In genomic region chr2:38598200-38598990, GRCh38 we compare ENCODE assay signal across 9 cellular contexts. TPM values are rescaled to one million over a fixed set of nuclear protein-coding genes. Genes with fewer than 3 reads are reported as not detected.
DNase-seq lines count a peak whose midpoint lies in the region; ATAC-seq and TF ChIP-seq lines count a peak whose summit lies in the region.
"Had no signal": no experiment of that assay in that cellular context is flagged by ENCODE, and none has a peak within 500 bp of the region (broad histone marks: within the 10 kb centered on the region; RNA-seq: fewer than 3 reads in every experiment).

No MANE protein-coding gene starts in this region.

- no peak for ATAC-seq in HG03521 (IDR thresholded peaks at IDR 0.05; ENCODE audit: unreplicated experiment)

- H3K36me3 ChIP-seq in ES-I3 (ENCODE audit: insufficient read depth, low read length) (no peaks in the 10 kb centered on the region), Loucy (ENCODE audit: insufficient read depth, low read length) (no peaks in the 10 kb centered on the region), parathyroid adenoma (ENCODE audit: control insufficient read depth, insufficient read depth, low read length) (no peaks in the 10 kb centered on the region), Caco-2 (ENCODE audit: control insufficient read depth, insufficient read depth, low read length) (no peaks in the 10 kb centered on the region)

- H3K9ac ChIP-seq in ES-I3 (ENCODE audit: low read depth, low read length) (peak overlapping the region; percentile 11; the same call in 1 of the 2 replicates), Loucy (ENCODE audit: low read depth, low read length, poor library complexity, severe bottlenecking) (peak overlapping the region; percentile 86), parathyroid adenoma (no peak overlapping the region)

- CTCF ChIA-PET in Caco-2 (lab: Charles Lee): interaction anchor here (4.8 kb wide), 1 partner anchor 17 kb away, joined by 21 read pairs; no protein-coding TSS in a partner anchor

- peaks cover 65% of the 10 kb centered on the region for H4K20me1 ChIP-seq in Loucy (ENCODE audit: insufficient read depth, low read length, poor library complexity, severe bottlenecking)

- H3K4me2 ChIP-seq in Loucy (ENCODE audit: low read depth, low read length, poor library complexity, severe bottlenecking) (peak overlapping the region; percentile 83), parathyroid adenoma (ENCODE audit: low read length) (peak overlapping the region; percentile 25)

- TF ChIP-seq CTCF in Loucy (conservative IDR thresholded peaks at IDR 0.05; ENCODE audit: low read length): no peak
- no peak for TF ChIP-seq CTCF in chondrocyte (IDR thresholded peaks at IDR 0.05)
- TF ChIP-seq CTCF in parathyroid adenoma (IDR thresholded peaks at IDR 0.05): no peak
- no peak for TF ChIP-seq CTCF in Caco-2 (IDR thresholded peaks at IDR 0.05; ENCODE audit: insufficient read depth in 1 of 2, low read depth in 1 of 2, low read length in 1 of 2, severe bottlenecking in 1 of 2, unreplicated experiment in 1 of 2)

- no peak overlapping the region for H3K27ac ChIP-seq in parathyroid adenoma

- BruUV-seq in Caco-2 (replicated peaks; lab: Mats Ljungman, UMichigan): no TSS peak

- H3F3A ChIP-seq in Loucy (ENCODE audit: low read depth): peaks cover 3% of the 10 kb centered on the region

- H3K4me3 ChIP-seq in Loucy (ENCODE audit: low read length, poor library complexity, severe bottlenecking): peak overlapping the region; percentile 90
- no peak overlapping the region for H3K4me3 ChIP-seq in parathyroid adenoma (ENCODE audit: low read depth, low read length)
- no peak overlapping the region for H3K4me3 ChIP-seq in Caco-2 (ENCODE audit: low read depth, low read length)

- H3K79me2 ChIP-seq in Loucy (ENCODE audit: insufficient read depth, low read length) (peaks cover 91% of the 10 kb centered on the region), parathyroid adenoma (peaks cover 48% of the 10 kb centered on the region)

- H2AFZ ChIP-seq in Loucy (ENCODE audit: low read length): no peak overlapping the region
- no peak overlapping the region for H2AFZ ChIP-seq in parathyroid adenoma

- H3K4me3 Mint-ChIP-seq in chondrocyte (ENCODE audit: unreplicated experiment): no peak overlapping the region
- no peak overlapping the region for H3K4me3 Mint-ChIP-seq in Caco-2 (ENCODE audit: unreplicated experiment)

- peak overlapping the region; percentile 98 for H3K27ac Mint-ChIP-seq in chondrocyte (ENCODE audit: unreplicated experiment)
- no peak overlapping the region for H3K27ac Mint-ChIP-seq in Caco-2 (ENCODE audit: unreplicated experiment)

- H3K27me3 Mint-ChIP-seq in chondrocyte (ENCODE audit: low read depth) (no peaks in the 10 kb centered on the region), Caco-2 (ENCODE audit: insufficient read depth, unreplicated experiment) (no peaks in the 10 kb centered on the region)

- H3K9me3 ChIP-seq in ES-I3 (ENCODE audit: control insufficient read depth, insufficient read depth, low read length) (no peaks in the 10 kb centered on the region), Loucy (ENCODE audit: insufficient read depth, low read depth, low read length) (no peaks in the 10 kb centered on the region), parathyroid adenoma (ENCODE audit: control insufficient read depth, low read length) (no peaks in the 10 kb centered on the region), Caco-2 (no peaks in the 10 kb centered on the region)

- no peaks in the 10 kb centered on the region for H3K36me3 Mint-ChIP-seq in chondrocyte (ENCODE audit: low read depth)
- peaks cover 15% of the 10 kb centered on the region for H3K36me3 Mint-ChIP-seq in Caco-2 (ENCODE audit: insufficient read depth, unreplicated experiment)

- H3K4me1 Mint-ChIP-seq in chondrocyte (ENCODE audit: low read depth) (peaks cover 53% of the 10 kb centered on the region), Caco-2 (ENCODE audit: low read depth, unreplicated experiment) (peaks cover 8% of the 10 kb centered on the region)

- H3K4me1 ChIP-seq in ES-I3 (ENCODE audit: insufficient read depth, low read length) (peaks cover 20% of the 10 kb centered on the region), Loucy (ENCODE audit: insufficient read depth, low read length, poor library complexity, severe bottlenecking) (peaks cover 56% of the 10 kb centered on the region), parathyroid adenoma (peaks cover 13% of the 10 kb centered on the region), Caco-2 (0 out of 2 replicates have a peak, but pooled peaks cover under 1% of the 10 kb centered on the region)

- DNase-seq in chondrocyte (ENCODE audit: low spot score) (no peak), foreskin melanocyte (no peak), Caco-2 (no peak), LoVo (ENCODE audit: low spot score) (no peak)
- DNase-seq: activated CD4-positive, alpha-beta T cell treated with anti-CD3 and anti-CD28 coated beads for 1 hour had no signal

- no peaks in the 10 kb centered on the region for H3K9me3 Mint-ChIP-seq in chondrocyte (ENCODE audit: low read depth)
- H3K9me3 Mint-ChIP-seq in Caco-2 (ENCODE audit: unreplicated experiment): no peaks in the 10 kb centered on the region

- POLR2A ChIA-PET in Caco-2 (lab: Charles Lee): interaction anchor here (0.7 kb wide), 1 partner anchor 153 kb away, joined by 4 read pairs; the partner anchor contains the start of gene SRSF7

- peaks cover 8% of the 10 kb centered on the region for H3K27me3 ChIP-seq in Loucy (ENCODE audit: insufficient read depth, low read length, poor library complexity, severe bottlenecking)
- H3K27me3 ChIP-seq in parathyroid adenoma (ENCODE audit: control insufficient read depth, insufficient read depth, low read length): no peaks in the 10 kb centered on the region
- H3K27me3 ChIP-seq in Caco-2 (replicated peaks; ENCODE audit: control insufficient read depth, insufficient read depth, low read length): no peaks in the 10 kb centered on the region

- no peaks in the 10 kb centered on the region for H3K9me2 ChIP-seq in Loucy (replicated peaks; ENCODE audit: low read depth, low read length)

- intact Hi-C loops in Caco-2 (cut with micrococcal nuclease; ENCODE audit: unreplicated experiment): no loop called here

RNA-seq across cellular contexts. Expression of gene HNRNPLL, which starts 4.3 kb away (rescaled TPM):
- total RNA-seq in chondrocyte (41.8 to 55.7 TPM (median 45.2 TPM) in 3 replicates), Caco-2 (2022) (58.0 and 59.4 TPM in 2 replicates)
